ENCODE assay signal across 1 cellular context in genomic region chr11:96256604-96257003, GRCh38.
TF ChIP-seq lines count a peak whose summit lies in the region.

No MANE protein-coding gene starts in this region.

TF ChIP-seq in GM23338, 12 proteins besides CTCF, POLR2A, EP300 and RAD21 (continued from another document):
- TF ChIP-seq ZNF462 (CRISPR knock-in tag; IDR thresholded peaks at IDR 0.05) (no peak), NANOG (IDR thresholded peaks at IDR 0.05; ENCODE audit: borderline replicate concordance) (no peak)
